In genomic region chr12:100940503-100940902, GRCh38 we compare ENCODE assay signal across 7 cellular contexts.
"Had no signal": no experiment of that assay in that cellular context is flagged by ENCODE, and none has a peak within 500 bp of the region (broad histone marks: within the 10 kb centered on the region; RNA-seq: fewer than 3 reads in every experiment).

No MANE protein-coding gene starts in this region.

- H3K4me3 ChIP-seq: GM12878 had no signal

- FAIRE-seq: G401.6, GM12878, GM12892, GM18507, GM19239 had no signal

- DNase-seq: GDM1, GF-D8 had no signal

- ATAC-seq: GM12878 had no signal
